Comparison of ENCODE assay signal across 30 cellular contexts in genomic region chr4:173379929-173380328, GRCh38. TPM values are rescaled to one million over a fixed set of nuclear protein-coding genes. Genes with fewer than 3 reads are reported as not detected.
"Had no signal": no experiment of that assay in that cellular context is flagged by ENCODE, and none has a peak within 500 bp of the region (broad histone marks: within the 10 kb centered on the region; RNA-seq: fewer than 3 reads in every experiment).

No MANE protein-coding gene starts in this region.

- H3K27me3 Mint-ChIP-seq: natural killer cell treated with Interleukin-12 subunit alpha and Interleukin-12 subunit beta and Interleukin-15 and Interleukin-18, amount 100 ng/mL, for 72 hours; progenitor cell of endocrine pancreas; stimulated activated naive B cell treated with anti-CD40 and anti-IgM and Interleukin-4, amounts not matched to agents 10 μg/mL and 1 μg/mL and 100 μg/mL, for 72 hours had no signal

- H3K9me3 ChIP-seq: ovary, psoas muscle, right lobe of liver, sigmoid colon, stomach, thoracic aorta, thyroid gland, tibial nerve, upper lobe of left lung, uterus had no signal

- H3K79me2 ChIP-seq: parathyroid adenoma had no signal

- H3K4me1 ChIP-seq: parathyroid adenoma, psoas muscle, right lobe of liver, uterus had no signal

- H3K27ac ChIP-seq: ovary, parathyroid adenoma, psoas muscle, right lobe of liver, sigmoid colon, stomach, thoracic aorta, thyroid gland, tibial nerve, upper lobe of left lung, uterus had no signal

- H3K9me3 Mint-ChIP-seq: naive thymus-derived CD8-positive, alpha-beta T cell; natural killer cell treated with Interleukin-12 subunit alpha and Interleukin-12 subunit beta and Interleukin-15 and Interleukin-18, amount 100 ng/mL, for 72 hours; nephron progenitor cell; neural crest cell; stimulated activated effector memory CD8-positive, alpha-beta T cell treated with anti-CD3 and anti-CD28 coated beads, Interleukin-12 subunit alpha, Interleukin-12 subunit beta, amount 100 ng/mL, for 72 hours; stimulated activated naive B cell treated with anti-CD40 and anti-IgM and Interleukin-4, amounts not matched to agents 10 μg/mL and 1 μg/mL and 100 μg/mL, for 72 hours; stimulated activated naive CD8-positive, alpha-beta T cell treated with anti-CD3 and anti-CD28 coated beads, Interleukin-15, Interleukin-2, amounts not matched to agents 100 ng/mL and 50 ng/mL, for 24 hours had no signal

- H3K36me3 Mint-ChIP-seq: naive thymus-derived CD8-positive, alpha-beta T cell; natural killer cell treated with Interleukin-12 subunit alpha and Interleukin-12 subunit beta and Interleukin-15 and Interleukin-18, amount 100 ng/mL, for 72 hours; stimulated activated naive B cell treated with anti-CD40 and anti-IgM and Interleukin-4, amounts not matched to agents 10 μg/mL and 1 μg/mL and 100 μg/mL, for 72 hours had no signal

- DNase-seq: naive thymus-derived CD8-positive, alpha-beta T cell; nephron progenitor cell; occipital lobe; ovary; posterior cingulate gyrus; psoas muscle; right cardiac atrium; right lobe of liver; sigmoid colon; small intestine; stimulated activated CD4-positive, alpha-beta T cell treated with anti-CD3 and anti-CD28 coated beads, Interleukin-15, amount 100 ng/mL, for 24 hours; stimulated activated CD4-positive, alpha-beta T cell treated with anti-CD3 and anti-CD28 coated beads, Interleukin-2, amount 100 ng/mL, for 24 hours; stimulated activated CD4-positive, alpha-beta T cell treated with anti-CD3 and anti-CD28 coated beads, Interleukin-2, amount 100 ng/mL, for 48 hours; stimulated activated CD4-positive, alpha-beta T cell treated with anti-CD3 and anti-CD28 coated beads, Interleukin-4, amount 100 ng/mL, for 24 hours; stimulated activated naive B cell treated with anti-CD40 and anti-IgM and Interleukin-4, amounts not matched to agents 10 μg/mL and 1 μg/mL and 100 μg/mL, for 72 hours; stimulated activated naive CD4-positive, alpha-beta T cell treated with Interleukin-2 at 50 U/mL for 16 hours; stomach; thyroid gland; trophoblast cell; upper lobe of left lung; uterus had no signal

- ATAC-seq: naive thymus-derived CD8-positive, alpha-beta T cell; natural killer cell treated with Interleukin-12 subunit alpha and Interleukin-12 subunit beta and Interleukin-15 and Interleukin-18, amount 100 ng/mL, for 72 hours; psoas muscle; right cardiac atrium; right lobe of liver; stimulated activated effector memory CD8-positive, alpha-beta T cell treated with anti-CD3 and anti-CD28 coated beads, Interleukin-12 subunit alpha, Interleukin-12 subunit beta, amount 100 ng/mL, for 72 hours; stimulated activated naive B cell treated with anti-CD40 and anti-IgM and Interleukin-4, amounts not matched to agents 10 μg/mL and 1 μg/mL and 100 μg/mL, for 72 hours had no signal

- H2AFZ ChIP-seq: parathyroid adenoma had no signal

- H3K36me3 ChIP-seq: ovary, right lobe of liver, thoracic aorta, thyroid gland, upper lobe of left lung, uterus had no signal

- H3K4me1 Mint-ChIP-seq: naive thymus-derived CD8-positive, alpha-beta T cell; nephron progenitor cell; stimulated activated effector memory CD8-positive, alpha-beta T cell treated with anti-CD3 and anti-CD28 coated beads, Interleukin-12 subunit alpha, Interleukin-12 subunit beta, amount 100 ng/mL, for 72 hours; stimulated activated naive B cell treated with anti-CD40 and anti-IgM and Interleukin-4, amounts not matched to agents 10 μg/mL and 1 μg/mL and 100 μg/mL, for 72 hours had no signal

- H3K4me3 ChIP-seq: ovary, psoas muscle, right lobe of liver, sigmoid colon, stomach, thoracic aorta, thyroid gland, tibial nerve, upper lobe of left lung, uterus had no signal

- H3K27me3 ChIP-seq: ovary, right lobe of liver, sigmoid colon, stomach, thyroid gland, tibial nerve, upper lobe of left lung, uterus had no signal

- H3K9ac ChIP-seq: parathyroid adenoma had no signal

- H3K27ac Mint-ChIP-seq: naive thymus-derived CD8-positive, alpha-beta T cell; natural killer cell treated with Interleukin-12 subunit alpha and Interleukin-12 subunit beta and Interleukin-15 and Interleukin-18, amount 100 ng/mL, for 72 hours; nephron progenitor cell; progenitor cell of endocrine pancreas; stimulated activated effector memory CD8-positive, alpha-beta T cell treated with anti-CD3 and anti-CD28 coated beads, Interleukin-12 subunit alpha, Interleukin-12 subunit beta, amount 100 ng/mL, for 72 hours; stimulated activated naive B cell treated with anti-CD40 and anti-IgM and Interleukin-4, amounts not matched to agents 10 μg/mL and 1 μg/mL and 100 μg/mL, for 72 hours; stimulated activated naive CD8-positive, alpha-beta T cell treated with anti-CD3 and anti-CD28 coated beads, Interleukin-15, Interleukin-2, amounts not matched to agents 100 ng/mL and 50 ng/mL, for 24 hours had no signal

- H3K4me3 Mint-ChIP-seq: naive thymus-derived CD8-positive, alpha-beta T cell; natural killer cell treated with Interleukin-12 subunit alpha and Interleukin-12 subunit beta and Interleukin-15 and Interleukin-18, amount 100 ng/mL, for 72 hours; nephron progenitor cell; neural crest cell; stimulated activated effector memory CD8-positive, alpha-beta T cell treated with anti-CD3 and anti-CD28 coated beads, Interleukin-12 subunit alpha, Interleukin-12 subunit beta, amount 100 ng/mL, for 72 hours; stimulated activated naive B cell treated with anti-CD40 and anti-IgM and Interleukin-4, amounts not matched to agents 10 μg/mL and 1 μg/mL and 100 μg/mL, for 72 hours; stimulated activated naive CD8-positive, alpha-beta T cell treated with anti-CD3 and anti-CD28 coated beads, Interleukin-15, Interleukin-2, amounts not matched to agents 100 ng/mL and 50 ng/mL, for 24 hours had no signal

RNA-seq across cellular contexts. Expression of gene SCRG1, which starts 19.0 kb away (rescaled TPM):
- total RNA-seq: naive thymus-derived CD8-positive, alpha-beta T cell; natural killer cell treated with Interleukin-12 subunit alpha and Interleukin-12 subunit beta and Interleukin-15 and Interleukin-18, amount 100 ng/mL, for 72 hours; progenitor cell of endocrine pancreas; renal cortical epithelial cell; right lobe of liver had no signal
- polyA plus RNA-seq: naive thymus-derived CD8-positive, alpha-beta T cell had no signal
